8 cellular contexts compared by ENCODE assay signal in genomic region chr1:43067856-43068751, GRCh38.
DNase-seq lines count a peak whose midpoint lies in the region; ATAC-seq and TF ChIP-seq lines count a peak whose summit lies in the region.

No MANE protein-coding gene starts in this region.

- DNase-seq in NCI-H82 (lab: John Stamatoyannopoulos, UW) (peak; percentile 59), NCI-H82 treated with DMSO at 0.1 percent for 48 hours (lab: John Stamatoyannopoulos, UW; ENCODE audit: unreplicated experiment) (no peak), heart right ventricle (no peak), EL (no peak), RPMI8226 (no peak)
- peak; percentile 4 to 27 for DNase-seq in activated T-cell treated with anti-CD3 and anti-CD28 coated beads, Interleukin-2, amount 50 U/mL, for 72 hours

- H3K36me3 ChIP-seq in heart right ventricle (no peaks in the 10 kb centered on the region), skeletal muscle tissue (ENCODE audit: control insufficient read depth in 3 of 3, insufficient read depth in 3 of 3, low read length in 3 of 3) (no peaks in the 10 kb centered on the region)

- intact Hi-C loops in heart right ventricle (cut with DNase I): loop anchor here in 1 of 10 donors (10.0 kb wide), 1 partner anchor 483 kb away; no protein-coding TSS in a partner anchor

- peak overlapping the region; percentile 10 to 55 (median 44) for H3K4me3 ChIP-seq in heart right ventricle
- H3K4me3 ChIP-seq in skeletal muscle tissue (ENCODE audit: low read length in 3 of 3): peak overlapping the region; percentile 7 to 36 (median 24)

- H3K4me1 Mint-ChIP-seq in activated T-cell treated with anti-CD3 and anti-CD28 coated beads, Interleukin-2, amount 50 U/mL, for 72 hours (ENCODE audit: low read depth): no peaks in the 10 kb centered on the region

- H3K27me3 ChIP-seq in heart right ventricle (peaks cover 0 to 17% (median 0%) of the 10 kb centered on the region in 7 donors), skeletal muscle tissue (ENCODE audit: control insufficient read depth in 3 of 3, insufficient read depth in 3 of 3, low read length in 3 of 3) (peaks cover 17 to 27% (median 22%) of the 10 kb centered on the region in 3 donors)

- H3K27ac ChIP-seq in heart right ventricle (peak overlapping the region in 1 of 10 donors; percentile 26), skeletal muscle tissue (ENCODE audit: low read depth, low read length) (no peak overlapping the region)

- ATAC-seq in activated T-cell treated with anti-CD3 and anti-CD28 coated beads, Interleukin-2, amount 50 U/mL, for 72 hours (replicated peaks in 1 of 2): peak; percentile 39 to 61
- ATAC-seq in heart right ventricle (peak in 4 of 8 donors; percentile 9 to 46 (median 40)), GM18519 (IDR thresholded peaks at IDR 0.05; ENCODE audit: low FRiP score, unreplicated experiment) (no peak)

- H3K36me3 Mint-ChIP-seq in activated T-cell treated with anti-CD3 and anti-CD28 coated beads, Interleukin-2, amount 50 U/mL, for 72 hours (ENCODE audit: insufficient read depth in 2 of 2): no peaks in the 10 kb centered on the region

- TF ChIP-seq CTCF in heart right ventricle (IDR thresholded peaks at IDR 0.05): no peak

- WGBS in heart right ventricle, 2 donors: 9 to 12% methylated on average over 51 to 64 of the region's 64 CpGs

- no peak overlapping the region for H3K27ac Mint-ChIP-seq in activated T-cell treated with anti-CD3 and anti-CD28 coated beads, Interleukin-2, amount 50 U/mL, for 72 hours

- H3K9me3 Mint-ChIP-seq in activated T-cell treated with anti-CD3 and anti-CD28 coated beads, Interleukin-2, amount 50 U/mL, for 72 hours: no peaks in the 10 kb centered on the region

- peak overlapping the region; percentile 43 to 51 for H3K4me3 Mint-ChIP-seq in activated T-cell treated with anti-CD3 and anti-CD28 coated beads, Interleukin-2, amount 50 U/mL, for 72 hours

- H3K9me3 ChIP-seq in heart right ventricle: no peaks in the 10 kb centered on the region
- H3K9me3 ChIP-seq in skeletal muscle tissue (ENCODE audit: control insufficient read depth in 3 of 3, low read length in 3 of 3): no peaks in the 10 kb centered on the region

- peak overlapping the region in 1 of 3 donors; percentile 45 for H3K9ac ChIP-seq in skeletal muscle tissue (ENCODE audit: low read depth in 1 of 3, low read length in 3 of 3)

- H3K27me3 Mint-ChIP-seq in activated T-cell treated with anti-CD3 and anti-CD28 coated beads, Interleukin-2, amount 50 U/mL, for 72 hours (ENCODE audit: low read depth): no peaks in the 10 kb centered on the region

- H3K4me1 ChIP-seq in heart right ventricle: peaks cover 0 to 11% (median 4%) of the 10 kb centered on the region in 9 donors
- peaks cover 3 to 8% (median 4%) of the 10 kb centered on the region in 3 donors for H3K4me1 ChIP-seq in skeletal muscle tissue (ENCODE audit: control insufficient read depth in 3 of 3, insufficient read depth in 3 of 3, low read length in 3 of 3)

Comparison
In these comparisons a context has a peak if more than half of its experiments do, and no peak if none do; other contexts are left out.
1. DNase-seq: peak in NCI-H82 (single experiment) and activated T-cell treated with anti-CD3 and anti-CD28 coated beads, Interleukin-2, amount 50 U/mL, for 72 hours (2 of 2); none in NCI-H82 treated with DMSO at 0.1 percent for 48 hours (single experiment), heart right ventricle (0 of 2), EL (single experiment) and RPMI8226 (single experiment).